In the genomic region with DNA sequence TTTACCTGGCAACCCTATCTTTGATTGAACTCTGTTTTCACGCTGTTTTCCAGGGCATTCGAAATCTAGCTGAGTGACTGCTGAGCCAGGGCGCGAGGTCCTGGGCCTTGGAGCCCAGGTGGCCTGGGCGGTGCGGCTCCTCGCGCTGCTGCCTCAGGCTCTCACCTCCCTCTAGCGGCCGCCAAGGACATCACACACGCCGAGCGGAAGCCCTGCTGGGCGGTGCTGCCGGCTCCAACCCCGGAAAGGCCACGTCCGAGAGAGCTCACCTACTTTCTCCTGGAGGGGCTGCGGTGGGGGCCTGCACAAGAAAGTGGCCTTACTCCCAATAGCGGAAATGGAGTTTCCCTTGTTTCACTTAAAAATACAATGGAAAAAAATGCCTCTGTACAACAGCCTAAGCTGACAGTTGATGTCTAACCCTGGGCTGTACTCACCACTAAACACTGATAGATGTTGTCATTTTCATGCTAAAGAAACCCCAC, we compare ENCODE assay signal across 8 cellular contexts.
DNase-seq lines count a peak whose midpoint lies in the region; ATAC-seq and TF ChIP-seq lines count a peak whose summit lies in the region.

No MANE protein-coding gene starts in this region.

- intact Hi-C loops in colonic mucosa (cut with DNase I) = loop anchor here (5.0 kb wide), 1 partner anchor 92 kb away; no protein-coding TSS in a partner anchor

- H3K9me3 ChIP-seq in colonic mucosa (no peaks in the 10 kb centered on the region), liver (ENCODE audit: control insufficient read depth in 4 of 4, low read length in 3 of 4) (no peaks in the 10 kb centered on the region)

- peak overlapping the region; percentile 12 for H3K4me3 ChIP-seq in colonic mucosa
- peak overlapping the region in 2 of 3 donors; percentile 10 to 34 for H3K4me3 ChIP-seq in liver (ENCODE audit: low read depth in 1 of 3, low read length in 3 of 3)

- H3K27me3 ChIP-seq in colonic mucosa = no peaks in the 10 kb centered on the region
- H3K27me3 ChIP-seq in liver (ENCODE audit: control insufficient read depth in 4 of 4, insufficient read depth in 4 of 4, low read length in 3 of 4) = no peaks in the 10 kb centered on the region

- no peak overlapping the region for H3K27ac ChIP-seq in colonic mucosa
- H3K27ac ChIP-seq in liver (ENCODE audit: low read depth in 1 of 2, low read length in 2 of 2) = peak overlapping the region; percentile 69 to 87

- WGBS in liver = under 1% methylated on average over 20 of the region's 20 CpGs

- H3K9ac ChIP-seq in colonic mucosa (ENCODE audit: low read depth in 2 of 2, low read length in 2 of 2) (no peak overlapping the region), liver (ENCODE audit: low read depth in 1 of 2, low read length in 2 of 2) (peak overlapping the region; percentile 39 to 75)

- no peaks in the 10 kb centered on the region for H3K4me1 ChIP-seq in colonic mucosa
- H3K4me1 ChIP-seq in liver (ENCODE audit: control insufficient read depth in 4 of 4, insufficient read depth in 4 of 4, low read length in 3 of 4) = peaks cover 2 to 53% (median 45%) of the 10 kb centered on the region in 4 donors

- peak; percentile 71 to 83 for TF ChIP-seq RAD21 in liver (IDR thresholded peaks at IDR 0.05)

- no peaks in the 10 kb centered on the region for H3K36me3 ChIP-seq in colonic mucosa
- H3K36me3 ChIP-seq in liver (ENCODE audit: control insufficient read depth in 4 of 4, insufficient read depth in 3 of 4, low read depth in 1 of 4, low read length in 3 of 4) = no peaks in the 10 kb centered on the region

- TF ChIP-seq CTCF in colonic mucosa (IDR thresholded peaks at IDR 0.05) (peak; percentile 93), liver (IDR thresholded peaks at IDR 0.05; ENCODE audit: low read depth, low read length, missing input control) (peak; percentile 92)

- ATAC-seq in HG03378 (IDR thresholded peaks at IDR 0.05; ENCODE audit: unreplicated experiment) = peak; percentile 99

- peak in 13 of 14 donors; percentile 7 to 71 (median 41) for DNase-seq in C1 segment of cervical spinal cord (lab: John Stamatoyannopoulos, UW)
- DNase-seq in GM19240 (ENCODE audit: insufficient read length, low spot score) = peak; percentile 65
- DNase-seq in NCI-H446 (lab: John Stamatoyannopoulos, UW) = peak; percentile 54 to 84
- DNase-seq in activated CD4-positive, alpha-beta T cell treated with anti-CD3 and anti-CD28 coated beads for 48 hours = peak; percentile 86
- DNase-seq in colonic mucosa = peak; percentile 86
- DNase-seq in stimulated activated CD4-positive, alpha-beta T cell treated with anti-CD3 and anti-CD28 coated beads, Interleukin-4, amount 100 ng/mL, for 4 hours = peak; percentile 68 to 75

TF ChIP-seq in liver, 16 proteins besides CTCF, POLR2A, EP300 and RAD21:
- TF ChIP-seq, protein P1, sequence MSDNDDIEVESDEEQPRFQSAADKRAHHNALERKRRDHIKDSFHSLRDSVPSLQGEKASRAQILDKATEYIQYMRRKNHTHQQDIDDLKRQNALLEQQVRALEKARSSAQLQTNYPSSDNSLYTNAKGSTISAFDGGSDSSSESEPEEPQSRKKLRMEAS (IDR thresholded peaks at IDR 0.05) = no peak
- peak; percentile 71 for TF ChIP-seq SP1 (IDR thresholded peaks at IDR 0.05)
- no peak for TF ChIP-seq HNF4G (IDR thresholded peaks at IDR 0.05)
- no peak for TF ChIP-seq NR2F2 (IDR thresholded peaks at IDR 0.05)
- peak in 1 of 2 donors; percentile 39 for TF ChIP-seq RXRA (IDR thresholded peaks at IDR 0.05)
- peak; percentile 56 to 60 for TF ChIP-seq HNF4A (conservative IDR thresholded peaks at IDR 0.05)
- no peak for TF ChIP-seq FOXA1 (IDR thresholded peaks at IDR 0.05)
- TF ChIP-seq JUND (IDR thresholded peaks at IDR 0.05) = no peak
- TF ChIP-seq, protein P2, sequence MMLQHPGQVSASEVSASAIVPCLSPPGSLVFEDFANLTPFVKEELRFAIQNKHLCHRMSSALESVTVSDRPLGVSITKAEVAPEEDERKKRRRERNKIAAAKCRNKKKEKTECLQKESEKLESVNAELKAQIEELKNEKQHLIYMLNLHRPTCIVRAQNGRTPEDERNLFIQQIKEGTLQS (IDR thresholded peaks at IDR 0.05) = no peak
- TF ChIP-seq TAF1 (conservative IDR thresholded peaks at IDR 0.05) = no peak
- peak in 1 of 2 donors; percentile 30 for TF ChIP-seq GABPA (IDR thresholded peaks at IDR 0.05 in 1 of 2, conservative IDR thresholded peaks at IDR 0.05 in 1 of 2)
- TF ChIP-seq FOXA2 (IDR thresholded peaks at IDR 0.05) = no peak
- no peak for TF ChIP-seq EGR1 (IDR thresholded peaks at IDR 0.05; ENCODE audit: low read depth in 2 of 2)
- peak; percentile 46 for TF ChIP-seq YY1 (IDR thresholded peaks at IDR 0.05)
- TF ChIP-seq, protein P3, sequence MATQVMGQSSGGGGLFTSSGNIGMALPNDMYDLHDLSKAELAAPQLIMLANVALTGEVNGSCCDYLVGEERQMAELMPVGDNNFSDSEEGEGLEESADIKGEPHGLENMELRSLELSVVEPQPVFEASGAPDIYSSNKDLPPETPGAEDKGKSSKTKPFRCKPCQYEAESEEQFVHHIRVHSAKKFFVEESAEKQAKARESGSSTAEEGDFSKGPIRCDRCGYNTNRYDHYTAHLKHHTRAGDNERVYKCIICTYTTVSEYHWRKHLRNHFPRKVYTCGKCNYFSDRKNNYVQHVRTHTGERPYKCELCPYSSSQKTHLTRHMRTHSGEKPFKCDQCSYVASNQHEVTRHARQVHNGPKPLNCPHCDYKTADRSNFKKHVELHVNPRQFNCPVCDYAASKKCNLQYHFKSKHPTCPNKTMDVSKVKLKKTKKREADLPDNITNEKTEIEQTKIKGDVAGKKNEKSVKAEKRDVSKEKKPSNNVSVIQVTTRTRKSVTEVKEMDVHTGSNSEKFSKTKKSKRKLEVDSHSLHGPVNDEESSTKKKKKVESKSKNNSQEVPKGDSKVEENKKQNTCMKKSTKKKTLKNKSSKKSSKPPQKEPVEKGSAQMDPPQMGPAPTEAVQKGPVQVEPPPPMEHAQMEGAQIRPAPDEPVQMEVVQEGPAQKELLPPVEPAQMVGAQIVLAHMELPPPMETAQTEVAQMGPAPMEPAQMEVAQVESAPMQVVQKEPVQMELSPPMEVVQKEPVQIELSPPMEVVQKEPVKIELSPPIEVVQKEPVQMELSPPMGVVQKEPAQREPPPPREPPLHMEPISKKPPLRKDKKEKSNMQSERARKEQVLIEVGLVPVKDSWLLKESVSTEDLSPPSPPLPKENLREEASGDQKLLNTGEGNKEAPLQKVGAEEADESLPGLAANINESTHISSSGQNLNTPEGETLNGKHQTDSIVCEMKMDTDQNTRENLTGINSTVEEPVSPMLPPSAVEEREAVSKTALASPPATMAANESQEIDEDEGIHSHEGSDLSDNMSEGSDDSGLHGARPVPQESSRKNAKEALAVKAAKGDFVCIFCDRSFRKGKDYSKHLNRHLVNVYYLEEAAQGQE (IDR thresholded peaks at IDR 0.05) = no peak
- TF ChIP-seq, protein P4, sequence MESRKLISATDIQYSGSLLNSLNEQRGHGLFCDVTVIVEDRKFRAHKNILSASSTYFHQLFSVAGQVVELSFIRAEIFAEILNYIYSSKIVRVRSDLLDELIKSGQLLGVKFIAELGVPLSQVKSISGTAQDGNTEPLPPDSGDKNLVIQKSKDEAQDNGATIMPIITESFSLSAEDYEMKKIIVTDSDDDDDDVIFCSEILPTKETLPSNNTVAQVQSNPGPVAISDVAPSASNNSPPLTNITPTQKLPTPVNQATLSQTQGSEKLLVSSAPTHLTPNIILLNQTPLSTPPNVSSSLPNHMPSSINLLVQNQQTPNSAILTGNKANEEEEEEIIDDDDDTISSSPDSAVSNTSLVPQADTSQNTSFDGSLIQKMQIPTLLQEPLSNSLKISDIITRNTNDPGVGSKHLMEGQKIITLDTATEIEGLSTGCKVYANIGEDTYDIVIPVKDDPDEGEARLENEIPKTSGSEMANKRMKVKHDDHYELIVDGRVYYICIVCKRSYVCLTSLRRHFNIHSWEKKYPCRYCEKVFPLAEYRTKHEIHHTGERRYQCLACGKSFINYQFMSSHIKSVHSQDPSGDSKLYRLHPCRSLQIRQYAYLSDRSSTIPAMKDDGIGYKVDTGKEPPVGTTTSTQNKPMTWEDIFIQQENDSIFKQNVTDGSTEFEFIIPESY (IDR thresholded peaks at IDR 0.05) = no peak
TF ChIP-seq in liver: peak in this region for 5.

Comparison
In these comparisons a context has a peak if more than half of its experiments do, and no peak if none do; other contexts are left out.
1. H3K9ac ChIP-seq: peak in liver (2 of 2); none in colonic mucosa (0 of 2).
2. Peak in every context shown above with its lines, with median percentiles within 50 percentile points of each other: DNase-seq.